ENCODE assay signal across 1 cellular context in genomic region chr9:35909274-35909673, GRCh38.
TF ChIP-seq lines count a peak whose summit lies in the region.

Gene SPAAR (plus strand): TSS chr9:35909490. CDS start chr9:35910464, 974 bp downstream.

TF ChIP-seq in IMR-90, 13 proteins besides CTCF, POLR2A, EP300 and RAD21 (continued from another document):
- TF ChIP-seq USF2 (IDR thresholded peaks at IDR 0.05; ENCODE audit: low read depth, low read length): no peak
- TF ChIP-seq CHD1 (IDR thresholded peaks at IDR 0.05; ENCODE audit: low read depth, low read length): no peak
- TF ChIP-seq MAZ (IDR thresholded peaks at IDR 0.05; ENCODE audit: borderline replicate concordance, low read depth, low read length): no peak
- TF ChIP-seq SMC3 (IDR thresholded peaks at IDR 0.05; ENCODE audit: low read depth, low read length): no peak
- TF ChIP-seq MAFK (IDR thresholded peaks at IDR 0.05; ENCODE audit: low read depth, low read length): no peak
- TF ChIP-seq RFX5 (IDR thresholded peaks at IDR 0.05; ENCODE audit: low read depth, low read length): no peak
TF ChIP-seq in IMR-90: peak in this region for 0.
